15 cellular contexts compared by ENCODE assay signal in genomic region chr5:88128813-88129212, GRCh38.
A peak's percentile ranks its signal among the peaks of the same experiment; 100 is the strongest.
DNase-seq lines count a peak whose midpoint lies in the region; ATAC-seq and TF ChIP-seq lines count a peak whose summit lies in the region.
"Had no signal": no experiment of that assay in that cellular context is flagged by ENCODE, and none has a peak within 500 bp of the region (broad histone marks: within the 10 kb centered on the region; RNA-seq: fewer than 3 reads in every experiment).

No MANE protein-coding gene starts in this region.

- H3K27ac ChIP-seq in liver (ENCODE audit: low read depth in 1 of 2, low read length in 2 of 2): no peak overlapping the region
- no peak overlapping the region for H3K27ac ChIP-seq in esophagus muscularis mucosa (replicated peaks in 1 of 4)
- H3K27ac ChIP-seq: A549; BLaER1 treated with 17β-estradiol and CSF1 and Interleukin-3, amounts not matched to agents 10 nM and 100 nM; C4-2B had no signal

- TF ChIP-seq EP300 in esophagus muscularis mucosa (IDR thresholded peaks at IDR 0.05): no peak

- DNase-seq in left lobe of liver (ENCODE audit: low spot score): no peak
- DNase-seq in esophagus muscularis mucosa (ENCODE audit: extremely low spot score): no peak
- no peak for DNase-seq in globus pallidus (ENCODE audit: low spot score)
- DNase-seq: AML-193; Caco-2; Calu3; CD4-positive, alpha-beta T cell; CD8-positive, alpha-beta T cell; DMS79 treated with DMSO at 0.1 percent for 48 hours; GF-D8 had no signal

- ATAC-seq in left lobe of liver (peak; percentile 84), GM21619 (IDR thresholded peaks at IDR 0.05; ENCODE audit: unreplicated experiment) (no peak)
- ATAC-seq: A549; CD8-positive, alpha-beta T cell had no signal

- H3K9ac ChIP-seq in liver (ENCODE audit: low read depth in 1 of 2, low read length in 2 of 2): no peak overlapping the region
- H3K9ac ChIP-seq: BLaER1 treated with 17β-estradiol and CSF1 and Interleukin-3, amounts not matched to agents 10 nM and 100 nM had no signal

- 33% methylated on average over 2 of the region's 2 CpGs for whole genome bisulfite sequencing in liver
- WGBS in esophagus muscularis mucosa: 94% methylated on average over 2 of the region's 2 CpGs

- peak in 1 of 2 donors; percentile 4 for TF ChIP-seq RAD21 in liver (IDR thresholded peaks at IDR 0.05)

- TF ChIP-seq POLR2A in esophagus muscularis mucosa (IDR thresholded peaks at IDR 0.05; ENCODE audit: low read depth): no peak

- H3K4me3 ChIP-seq in liver (ENCODE audit: low read depth in 1 of 3, low read length in 3 of 3) (no peak overlapping the region), esophagus muscularis mucosa (no peak overlapping the region)
- H3K4me3 ChIP-seq: A549; BLaER1 treated with 17β-estradiol and CSF1 and Interleukin-3, amounts not matched to agents 10 nM and 100 nM had no signal

- H3K4me1 ChIP-seq in liver (ENCODE audit: control insufficient read depth in 4 of 4, insufficient read depth in 4 of 4, low read length in 3 of 4) (peaks cover 2 to 36% (median 32%) of the 10 kb centered on the region in 4 donors), esophagus muscularis mucosa (no peaks in the 10 kb centered on the region)
- H3K4me1 ChIP-seq: A549; BLaER1 treated with 17β-estradiol and CSF1 and Interleukin-3, amounts not matched to agents 10 nM and 100 nM; Caco-2 had no signal

- intact Hi-C loops in esophagus muscularis mucosa (cut with DNase I): no loop called here

- H3K36me3 ChIP-seq in liver (ENCODE audit: control insufficient read depth in 4 of 4, insufficient read depth in 3 of 4, low read depth in 1 of 4, low read length in 3 of 4) (no peaks in the 10 kb centered on the region), esophagus muscularis mucosa (no peaks in the 10 kb centered on the region)
- H3K36me3 ChIP-seq: BLaER1 treated with 17β-estradiol and CSF1 and Interleukin-3, amounts not matched to agents 10 nM and 100 nM had no signal

- TF ChIP-seq CTCF in liver (IDR thresholded peaks at IDR 0.05; ENCODE audit: low read depth, low read length, missing input control): no peak
- no peak for TF ChIP-seq CTCF in esophagus muscularis mucosa (IDR thresholded peaks at IDR 0.05)

- H3K27me3 ChIP-seq in liver (ENCODE audit: control insufficient read depth in 4 of 4, insufficient read depth in 4 of 4, low read length in 3 of 4): no peaks in the 10 kb centered on the region
- peaks cover 0 to 19% (median 0%) of the 10 kb centered on the region in 4 donors for H3K27me3 ChIP-seq in esophagus muscularis mucosa
- H3K27me3 ChIP-seq: BLaER1 treated with 17β-estradiol and CSF1 and Interleukin-3, amounts not matched to agents 10 nM and 100 nM had no signal

- H3K9me3 ChIP-seq in liver (ENCODE audit: control insufficient read depth in 4 of 4, low read length in 3 of 4): no peaks in the 10 kb centered on the region
- H3K9me3 ChIP-seq in esophagus muscularis mucosa: peaks cover 0 to 10% (median 4%) of the 10 kb centered on the region in 4 donors
- H3K9me3 ChIP-seq: A549, Caco-2 had no signal

TF ChIP-seq in liver, 16 proteins besides CTCF, POLR2A, EP300 and RAD21:
- TF ChIP-seq EGR1 (IDR thresholded peaks at IDR 0.05; ENCODE audit: low read depth in 2 of 2) (peak in 1 of 2 donors; percentile 24), JUND (IDR thresholded peaks at IDR 0.05) (peak; percentile 32 to 55), ZBTB33 (IDR thresholded peaks at IDR 0.05) (no peak), MAX (IDR thresholded peaks at IDR 0.05) (peak; percentile 23), ATF3 (IDR thresholded peaks at IDR 0.05) (no peak), SP1 (IDR thresholded peaks at IDR 0.05) (peak; percentile 76), FOXA1 (IDR thresholded peaks at IDR 0.05) (peak; percentile 11), FOXA2 (IDR thresholded peaks at IDR 0.05) (peak; percentile 76), NR2F2 (IDR thresholded peaks at IDR 0.05) (no peak), HNF4G (IDR thresholded peaks at IDR 0.05) (peak; percentile 23), TAF1 (conservative IDR thresholded peaks at IDR 0.05) (no peak), GABPA (IDR thresholded peaks at IDR 0.05 in 1 of 2, conservative IDR thresholded peaks at IDR 0.05 in 1 of 2) (no peak), YY1 (IDR thresholded peaks at IDR 0.05) (peak; percentile 62), RXRA (IDR thresholded peaks at IDR 0.05) (peak; percentile 69 to 72), HNF4A (conservative IDR thresholded peaks at IDR 0.05) (peak; percentile 77 to 81)
- TF ChIP-seq, protein P1, sequence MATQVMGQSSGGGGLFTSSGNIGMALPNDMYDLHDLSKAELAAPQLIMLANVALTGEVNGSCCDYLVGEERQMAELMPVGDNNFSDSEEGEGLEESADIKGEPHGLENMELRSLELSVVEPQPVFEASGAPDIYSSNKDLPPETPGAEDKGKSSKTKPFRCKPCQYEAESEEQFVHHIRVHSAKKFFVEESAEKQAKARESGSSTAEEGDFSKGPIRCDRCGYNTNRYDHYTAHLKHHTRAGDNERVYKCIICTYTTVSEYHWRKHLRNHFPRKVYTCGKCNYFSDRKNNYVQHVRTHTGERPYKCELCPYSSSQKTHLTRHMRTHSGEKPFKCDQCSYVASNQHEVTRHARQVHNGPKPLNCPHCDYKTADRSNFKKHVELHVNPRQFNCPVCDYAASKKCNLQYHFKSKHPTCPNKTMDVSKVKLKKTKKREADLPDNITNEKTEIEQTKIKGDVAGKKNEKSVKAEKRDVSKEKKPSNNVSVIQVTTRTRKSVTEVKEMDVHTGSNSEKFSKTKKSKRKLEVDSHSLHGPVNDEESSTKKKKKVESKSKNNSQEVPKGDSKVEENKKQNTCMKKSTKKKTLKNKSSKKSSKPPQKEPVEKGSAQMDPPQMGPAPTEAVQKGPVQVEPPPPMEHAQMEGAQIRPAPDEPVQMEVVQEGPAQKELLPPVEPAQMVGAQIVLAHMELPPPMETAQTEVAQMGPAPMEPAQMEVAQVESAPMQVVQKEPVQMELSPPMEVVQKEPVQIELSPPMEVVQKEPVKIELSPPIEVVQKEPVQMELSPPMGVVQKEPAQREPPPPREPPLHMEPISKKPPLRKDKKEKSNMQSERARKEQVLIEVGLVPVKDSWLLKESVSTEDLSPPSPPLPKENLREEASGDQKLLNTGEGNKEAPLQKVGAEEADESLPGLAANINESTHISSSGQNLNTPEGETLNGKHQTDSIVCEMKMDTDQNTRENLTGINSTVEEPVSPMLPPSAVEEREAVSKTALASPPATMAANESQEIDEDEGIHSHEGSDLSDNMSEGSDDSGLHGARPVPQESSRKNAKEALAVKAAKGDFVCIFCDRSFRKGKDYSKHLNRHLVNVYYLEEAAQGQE (IDR thresholded peaks at IDR 0.05): no peak
